In genomic region chr3:152574461-152575079, GRCh38 we compare ENCODE assay signal across 9 cellular contexts.
A peak's percentile ranks its signal among the peaks of the same experiment; 100 is the strongest.
DNase-seq lines count a peak whose midpoint lies in the region; ATAC-seq and TF ChIP-seq lines count a peak whose summit lies in the region.
"Had no signal": no experiment of that assay in that cellular context is flagged by ENCODE, and none has a peak within 500 bp of the region (broad histone marks: within the 10 kb centered on the region; RNA-seq: fewer than 3 reads in every experiment).

No MANE protein-coding gene starts in this region.

- H3K4me3 Mint-ChIP-seq in activated T-cell treated with anti-CD3 and anti-CD28 coated beads, Interleukin-2, amount 50 U/mL, for 4 hours, result no peak overlapping the region
- no peak overlapping the region for H3K4me3 Mint-ChIP-seq in progenitor cell of endocrine pancreas (ENCODE audit: low read depth)
- H3K4me3 Mint-ChIP-seq: immature natural killer cell had no signal

- no peak overlapping the region for H3K27ac Mint-ChIP-seq in progenitor cell of endocrine pancreas
- H3K27ac Mint-ChIP-seq: immature natural killer cell had no signal

- no peak overlapping the region for H3K27ac ChIP-seq in effector memory CD4-positive, alpha-beta T cell (ENCODE audit: insufficient read depth, low read length, poor library complexity, severe bottlenecking)

- no peaks in the 10 kb centered on the region for H3K36me3 Mint-ChIP-seq in activated T-cell treated with anti-CD3 and anti-CD28 coated beads, Interleukin-2, amount 50 U/mL, for 4 hours (ENCODE audit: insufficient read depth)
- no peaks in the 10 kb centered on the region for H3K36me3 Mint-ChIP-seq in progenitor cell of endocrine pancreas (ENCODE audit: insufficient read depth)
- H3K36me3 Mint-ChIP-seq: immature natural killer cell had no signal

- H3K9me3 ChIP-seq in effector memory CD4-positive, alpha-beta T cell (ENCODE audit: control insufficient read depth, low read length), result no peaks in the 10 kb centered on the region

- H3K4me1 ChIP-seq in effector memory CD4-positive, alpha-beta T cell (ENCODE audit: control insufficient read depth, insufficient read depth, low read length, poor library complexity, severe bottlenecking), result no peaks in the 10 kb centered on the region

- H3K9me3 Mint-ChIP-seq in activated T-cell treated with anti-CD3 and anti-CD28 coated beads, Interleukin-2, amount 50 U/mL, for 4 hours, result no peaks in the 10 kb centered on the region
- no peaks in the 10 kb centered on the region for H3K9me3 Mint-ChIP-seq in progenitor cell of endocrine pancreas (ENCODE audit: low read depth)
- H3K9me3 Mint-ChIP-seq: immature natural killer cell had no signal

- H3K27me3 Mint-ChIP-seq in activated T-cell treated with anti-CD3 and anti-CD28 coated beads, Interleukin-2, amount 50 U/mL, for 4 hours (ENCODE audit: low read depth), result peaks cover 3% of the 10 kb centered on the region
- peaks cover 13% of the 10 kb centered on the region for H3K27me3 Mint-ChIP-seq in progenitor cell of endocrine pancreas

- DNase-seq in AG08396 (ENCODE audit: low spot score) (peak; percentile 33), NCI-H510A (lab: John Stamatoyannopoulos, UW) (peak; percentile 3), glomerular visceral epithelial cell (ENCODE audit: extremely low spot score) (peak; percentile 37), progenitor cell of endocrine pancreas (ENCODE audit: low spot score, unreplicated experiment) (no peak)
- peak; percentile 15 for DNase-seq in activated T-cell treated with anti-CD3 and anti-CD28 coated beads, Interleukin-2, amount 50 U/mL, for 4 hours
- DNase-seq in effector memory CD4-positive, alpha-beta T cell, result no peak

- H3K4me1 Mint-ChIP-seq in activated T-cell treated with anti-CD3 and anti-CD28 coated beads, Interleukin-2, amount 50 U/mL, for 4 hours (ENCODE audit: low read depth), result no peaks in the 10 kb centered on the region
- H3K4me1 Mint-ChIP-seq in progenitor cell of endocrine pancreas (ENCODE audit: low read depth), result no peaks in the 10 kb centered on the region
- H3K4me1 Mint-ChIP-seq: immature natural killer cell had no signal

- ATAC-seq in GM18499 (IDR thresholded peaks at IDR 0.05; ENCODE audit: insufficient read depth, unreplicated experiment) (peak; percentile 67), HG03064 (IDR thresholded peaks at IDR 0.05; ENCODE audit: low read depth, unreplicated experiment) (peak; percentile 82)
- ATAC-seq in activated T-cell treated with anti-CD3 and anti-CD28 coated beads, Interleukin-2, amount 50 U/mL, for 4 hours, result no peak

- no peaks in the 10 kb centered on the region for H3K27me3 ChIP-seq in effector memory CD4-positive, alpha-beta T cell (replicated peaks; ENCODE audit: control insufficient read depth, insufficient read depth, low read length, poor library complexity, severe bottlenecking)

- H3K4me3 ChIP-seq in effector memory CD4-positive, alpha-beta T cell (ENCODE audit: insufficient read depth, low read depth, low read length, poor library complexity, severe bottlenecking), result no peak overlapping the region

- no peaks in the 10 kb centered on the region for H3K36me3 ChIP-seq in effector memory CD4-positive, alpha-beta T cell (ENCODE audit: control insufficient read depth, insufficient read depth, low read length)

- TF ChIP-seq CTCF in progenitor cell of endocrine pancreas (IDR thresholded peaks at IDR 0.05; ENCODE audit: unreplicated experiment), result peak; percentile 47

Comparison
In these comparisons a context has a peak if more than half of its experiments do, and no peak if none do; other contexts are left out.
1. DNase-seq: peak in AG08396 (single experiment), NCI-H510A (single experiment), activated T-cell treated with anti-CD3 and anti-CD28 coated beads, Interleukin-2, amount 50 U/mL, for 4 hours (single experiment) and glomerular visceral epithelial cell (single experiment); none in progenitor cell of endocrine pancreas (single experiment) and effector memory CD4-positive, alpha-beta T cell (0 of 3).
2. ATAC-seq: peak in GM18499 (single experiment) and HG03064 (single experiment); none in activated T-cell treated with anti-CD3 and anti-CD28 coated beads, Interleukin-2, amount 50 U/mL, for 4 hours (0 of 2).